ENCODE assay signal across 1 cellular context in the genomic region with DNA sequence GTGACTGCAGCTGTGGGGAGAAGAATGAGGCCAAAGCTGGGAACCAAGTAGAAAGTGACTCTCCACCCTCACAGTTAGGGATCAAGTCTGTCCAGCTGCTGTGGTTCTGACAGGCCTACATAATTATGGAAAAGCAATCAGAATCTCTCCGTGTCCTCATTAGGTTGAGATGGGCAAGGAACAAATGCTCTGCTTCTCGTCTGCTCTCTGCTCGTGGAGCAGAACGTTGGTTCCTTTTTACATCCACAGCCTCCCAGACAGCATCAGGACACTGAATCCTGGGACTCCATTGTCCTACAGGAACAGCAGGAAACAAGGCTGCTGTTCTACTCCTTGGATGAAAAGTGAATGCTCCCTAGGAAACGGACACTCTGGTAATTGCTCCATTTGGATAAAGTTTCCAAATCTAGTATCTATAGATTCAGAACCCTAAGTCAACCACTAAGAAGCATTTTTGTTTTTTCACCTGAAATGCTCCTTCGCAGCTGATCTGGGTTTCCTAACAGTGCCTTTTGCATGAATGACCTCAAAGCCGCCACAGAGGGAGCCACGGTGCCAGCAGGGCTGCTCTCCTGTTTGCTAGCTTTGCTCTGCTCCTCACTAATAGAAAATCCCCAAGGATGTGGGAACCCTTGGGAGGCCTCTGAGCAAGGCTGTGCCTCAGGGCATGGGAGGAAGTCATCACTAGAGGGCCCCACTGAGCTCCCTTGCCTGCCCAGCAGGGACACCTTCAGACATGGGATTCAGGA.
TF ChIP-seq lines count a peak whose summit lies in the region.

No MANE protein-coding gene starts in this region.

TF ChIP-seq in HepG2, 621 proteins besides CTCF, POLR2A, EP300 and RAD21 (continued from another document):
- TF ChIP-seq, protein P1, sequence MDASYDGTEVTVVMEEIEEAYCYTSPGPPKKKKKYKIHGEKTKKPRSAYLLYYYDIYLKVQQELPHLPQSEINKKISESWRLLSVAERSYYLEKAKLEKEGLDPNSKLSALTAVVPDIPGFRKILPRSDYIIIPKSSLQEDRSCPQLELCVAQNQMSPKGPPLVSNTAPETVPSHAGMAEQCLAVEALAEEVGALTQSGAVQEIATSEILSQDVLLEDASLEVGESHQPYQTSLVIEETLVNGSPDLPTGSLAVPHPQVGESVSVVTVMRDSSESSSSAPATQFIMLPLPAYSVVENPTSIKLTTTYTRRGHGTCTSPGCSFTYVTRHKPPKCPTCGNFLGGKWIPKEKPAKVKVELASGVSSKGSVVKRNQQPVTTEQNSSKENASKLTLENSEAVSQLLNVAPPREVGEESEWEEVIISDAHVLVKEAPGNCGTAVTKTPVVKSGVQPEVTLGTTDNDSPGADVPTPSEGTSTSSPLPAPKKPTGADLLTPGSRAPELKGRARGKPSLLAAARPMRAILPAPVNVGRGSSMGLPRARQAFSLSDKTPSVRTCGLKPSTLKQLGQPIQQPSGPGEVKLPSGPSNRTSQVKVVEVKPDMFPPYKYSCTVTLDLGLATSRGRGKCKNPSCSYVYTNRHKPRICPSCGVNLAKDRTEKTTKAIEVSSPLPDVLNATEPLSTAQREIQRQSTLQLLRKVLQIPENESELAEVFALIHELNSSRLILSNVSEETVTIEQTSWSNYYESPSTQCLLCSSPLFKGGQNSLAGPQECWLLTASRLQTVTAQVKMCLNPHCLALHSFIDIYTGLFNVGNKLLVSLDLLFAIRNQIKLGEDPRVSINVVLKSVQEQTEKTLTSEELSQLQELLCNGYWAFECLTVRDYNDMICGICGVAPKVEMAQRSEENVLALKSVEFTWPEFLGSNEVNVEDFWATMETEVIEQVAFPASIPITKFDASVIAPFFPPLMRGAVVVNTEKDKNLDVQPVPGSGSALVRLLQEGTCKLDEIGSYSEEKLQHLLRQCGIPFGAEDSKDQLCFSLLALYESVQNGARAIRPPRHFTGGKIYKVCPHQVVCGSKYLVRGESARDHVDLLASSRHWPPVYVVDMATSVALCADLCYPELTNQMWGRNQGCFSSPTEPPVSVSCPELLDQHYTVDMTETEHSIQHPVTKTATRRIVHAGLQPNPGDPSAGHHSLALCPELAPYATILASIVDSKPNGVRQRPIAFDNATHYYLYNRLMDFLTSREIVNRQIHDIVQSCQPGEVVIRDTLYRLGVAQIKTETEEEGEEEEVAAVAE (CRISPR knock-in tag; IDR thresholded peaks at IDR 0.05; ENCODE audit: borderline replicate concordance), result no peak
- no peak for TF ChIP-seq ELF1 (CRISPR knock-in tag; IDR thresholded peaks at IDR 0.05)
- TF ChIP-seq PRMT3 (CRISPR knock-in tag; IDR thresholded peaks at IDR 0.05; ENCODE audit: borderline replicate concordance, low read depth), result no peak
- 0 out of 2 replicates have a peak, but pooled peaks have one; percentile 52 for TF ChIP-seq BORCS8-MEF2B (CRISPR knock-in tag; IDR thresholded peaks at IDR 0.05)
- no peak for TF ChIP-seq NR2C2 (CRISPR knock-in tag; IDR thresholded peaks at IDR 0.05; ENCODE audit: borderline replicate concordance)
- no peak for TF ChIP-seq ZNF30 (CRISPR knock-in tag; IDR thresholded peaks at IDR 0.05)
- 0 out of 2 replicates have a peak, but pooled peaks have one; percentile 41 for TF ChIP-seq KMT2A (CRISPR knock-in tag; IDR thresholded peaks at IDR 0.05)
- no peak for TF ChIP-seq RELA (CRISPR knock-in tag; IDR thresholded peaks at IDR 0.05)
- no peak for TF ChIP-seq ZKSCAN5 (CRISPR knock-in tag; IDR thresholded peaks at IDR 0.05)
- TF ChIP-seq, protein P2, sequence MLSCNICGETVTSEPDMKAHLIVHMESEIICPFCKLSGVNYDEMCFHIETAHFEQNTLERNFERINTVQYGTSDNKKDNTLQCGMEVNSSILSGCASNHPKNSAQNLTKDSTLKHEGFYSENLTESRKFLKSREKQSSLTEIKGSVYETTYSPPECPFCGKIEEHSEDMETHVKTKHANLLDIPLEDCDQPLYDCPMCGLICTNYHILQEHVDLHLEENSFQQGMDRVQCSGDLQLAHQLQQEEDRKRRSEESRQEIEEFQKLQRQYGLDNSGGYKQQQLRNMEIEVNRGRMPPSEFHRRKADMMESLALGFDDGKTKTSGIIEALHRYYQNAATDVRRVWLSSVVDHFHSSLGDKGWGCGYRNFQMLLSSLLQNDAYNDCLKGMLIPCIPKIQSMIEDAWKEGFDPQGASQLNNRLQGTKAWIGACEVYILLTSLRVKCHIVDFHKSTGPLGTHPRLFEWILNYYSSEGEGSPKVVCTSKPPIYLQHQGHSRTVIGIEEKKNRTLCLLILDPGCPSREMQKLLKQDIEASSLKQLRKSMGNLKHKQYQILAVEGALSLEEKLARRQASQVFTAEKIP (CRISPR knock-in tag; IDR thresholded peaks at IDR 0.05; ENCODE audit: borderline replicate concordance), result no peak
- TF ChIP-seq, protein P3, sequence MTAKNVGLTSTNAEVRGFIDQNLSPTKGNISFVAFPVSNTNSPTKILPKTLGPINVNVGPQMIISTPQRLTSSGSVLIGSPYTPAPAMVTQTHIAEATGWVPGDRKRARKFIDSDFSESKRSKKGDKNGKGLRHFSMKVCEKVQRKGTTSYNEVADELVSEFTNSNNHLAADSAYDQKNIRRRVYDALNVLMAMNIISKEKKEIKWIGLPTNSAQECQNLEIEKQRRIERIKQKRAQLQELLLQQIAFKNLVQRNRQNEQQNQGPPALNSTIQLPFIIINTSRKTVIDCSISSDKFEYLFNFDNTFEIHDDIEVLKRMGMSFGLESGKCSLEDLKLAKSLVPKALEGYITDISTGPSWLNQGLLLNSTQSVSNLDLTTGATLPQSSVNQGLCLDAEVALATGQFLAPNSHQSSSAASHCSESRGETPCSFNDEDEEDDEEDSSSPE (CRISPR knock-in tag; IDR thresholded peaks at IDR 0.05), result no peak
- no peak for TF ChIP-seq ZNF329 (CRISPR knock-in tag; IDR thresholded peaks at IDR 0.05; ENCODE audit: low read depth)
- TF ChIP-seq NR3C1 (CRISPR knock-in tag; IDR thresholded peaks at IDR 0.05), result no peak
- no peak for TF ChIP-seq ZNF333 (CRISPR knock-in tag; IDR thresholded peaks at IDR 0.05; ENCODE audit: borderline replicate concordance)
- TF ChIP-seq, protein P4, sequence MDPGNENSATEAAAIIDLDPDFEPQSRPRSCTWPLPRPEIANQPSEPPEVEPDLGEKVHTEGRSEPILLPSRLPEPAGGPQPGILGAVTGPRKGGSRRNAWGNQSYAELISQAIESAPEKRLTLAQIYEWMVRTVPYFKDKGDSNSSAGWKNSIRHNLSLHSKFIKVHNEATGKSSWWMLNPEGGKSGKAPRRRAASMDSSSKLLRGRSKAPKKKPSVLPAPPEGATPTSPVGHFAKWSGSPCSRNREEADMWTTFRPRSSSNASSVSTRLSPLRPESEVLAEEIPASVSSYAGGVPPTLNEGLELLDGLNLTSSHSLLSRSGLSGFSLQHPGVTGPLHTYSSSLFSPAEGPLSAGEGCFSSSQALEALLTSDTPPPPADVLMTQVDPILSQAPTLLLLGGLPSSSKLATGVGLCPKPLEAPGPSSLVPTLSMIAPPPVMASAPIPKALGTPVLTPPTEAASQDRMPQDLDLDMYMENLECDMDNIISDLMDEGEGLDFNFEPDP (CRISPR knock-in tag; conservative IDR thresholded peaks at IDR 0.05), result no peak
- TF ChIP-seq, protein P5, sequence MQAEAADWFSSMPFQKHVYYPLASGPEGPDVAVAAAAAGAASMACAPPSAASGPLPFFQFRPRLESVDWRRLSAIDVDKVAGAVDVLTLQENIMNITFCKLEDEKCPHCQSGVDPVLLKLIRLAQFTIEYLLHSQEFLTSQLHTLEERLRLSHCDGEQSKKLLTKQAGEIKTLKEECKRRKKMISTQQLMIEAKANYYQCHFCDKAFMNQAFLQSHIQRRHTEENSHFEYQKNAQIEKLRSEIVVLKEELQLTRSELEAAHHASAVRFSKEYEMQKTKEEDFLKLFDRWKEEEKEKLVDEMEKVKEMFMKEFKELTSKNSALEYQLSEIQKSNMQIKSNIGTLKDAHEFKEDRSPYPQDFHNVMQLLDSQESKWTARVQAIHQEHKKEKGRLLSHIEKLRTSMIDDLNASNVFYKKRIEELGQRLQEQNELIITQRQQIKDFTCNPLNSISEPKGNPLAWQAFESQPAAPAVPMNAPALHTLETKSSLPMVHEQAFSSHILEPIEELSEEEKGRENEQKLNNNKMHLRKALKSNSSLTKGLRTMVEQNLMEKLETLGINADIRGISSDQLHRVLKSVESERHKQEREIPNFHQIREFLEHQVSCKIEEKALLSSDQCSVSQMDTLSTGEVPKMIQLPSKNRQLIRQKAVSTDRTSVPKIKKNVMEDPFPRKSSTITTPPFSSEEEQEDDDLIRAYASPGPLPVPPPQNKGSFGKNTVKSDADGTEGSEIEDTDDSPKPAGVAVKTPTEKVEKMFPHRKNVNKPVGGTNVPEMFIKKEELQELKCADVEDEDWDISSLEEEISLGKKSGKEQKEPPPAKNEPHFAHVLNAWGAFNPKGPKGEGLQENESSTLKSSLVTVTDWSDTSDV (CRISPR knock-in tag; IDR thresholded peaks at IDR 0.05), result no peak
- no peak for TF ChIP-seq FOXJ3 (CRISPR knock-in tag; IDR thresholded peaks at IDR 0.05; ENCODE audit: borderline replicate concordance)
- TF ChIP-seq SMAD9 (CRISPR knock-in tag; IDR thresholded peaks at IDR 0.05), result no peak
- no peak for TF ChIP-seq ZKSCAN1 (IDR thresholded peaks at IDR 0.05; ENCODE audit: low read length)
- TF ChIP-seq MYC (CRISPR knock-in tag; IDR thresholded peaks at IDR 0.05; ENCODE audit: borderline replicate concordance), result no peak
- no peak for TF ChIP-seq MTA3 (CRISPR knock-in tag; IDR thresholded peaks at IDR 0.05)
- TF ChIP-seq SETDB1 (CRISPR knock-in tag; IDR thresholded peaks at IDR 0.05; ENCODE audit: borderline replicate concordance), result no peak
- no peak for TF ChIP-seq CENPX (CRISPR knock-in tag; IDR thresholded peaks at IDR 0.05)
- TF ChIP-seq XRCC5 (optimal IDR thresholded peaks at IDR 0.05; ENCODE audit: low read length), result peak; percentile 88
- TF ChIP-seq GATAD1 (CRISPR knock-in tag; IDR thresholded peaks at IDR 0.05), result no peak
